31 cellular contexts compared by ENCODE assay signal in genomic region chr1:231592809-231593208, GRCh38.
"Had no signal": no experiment of that assay in that cellular context is flagged by ENCODE, and none has a peak within 500 bp of the region (broad histone marks: within the 10 kb centered on the region; RNA-seq: fewer than 3 reads in every experiment).

No MANE protein-coding gene starts in this region.

- H3K4me3 ChIP-seq: PC-9, SJCRH30, SK-N-MC had no signal

- H2AFZ ChIP-seq: PC-9 had no signal

- H3K27me3 ChIP-seq: SJCRH30 had no signal

- FAIRE-seq: RCC 7860 had no signal

- H3K4me2 ChIP-seq: PC-9 had no signal

- DNase-seq: Karpas-422, MM.1S, MV-4-11, NCI-H1092, NCI-H1105, NCI-H1417 treated with DMSO at 0.1 percent for 48 hours, NCI-H1436 treated with DMSO at 0.1 percent for 48 hours, NCI-H1694 treated with DMSO at 0.1 percent for 48 hours, NCI-H187 treated with DMSO at 0.1 percent for 48 hours, NCI-H2029, NCI-H2081, NCI-H2171, NCI-H226, NCI-H446 treated with DMSO at 0.1 percent for 48 hours, NCI-H510A, NCI-H524, NCI-H526, NCI-H69, NCI-H748 treated with DMSO at 0.1 percent for 48 hours, NCI-H82, PC-9, SHP77, SIG-M5, SJCRH30, T-cell had no signal

- H3K36me3 ChIP-seq: SJCRH30 had no signal

- H3K27ac ChIP-seq: PC-9, RWPE1, SJCRH30, SK-N-MC had no signal

- H3K4me1 ChIP-seq: SJCRH30 had no signal

- ATAC-seq: Panc1, Right ventricle myocardium inferior, SK-N-SH treated with all-trans-retinoic acid at 6 μM for 48 hours, T-cell had no signal

- H3K9me3 ChIP-seq: SJCRH30 had no signal
